8 cellular contexts compared by ENCODE assay signal in genomic region chr5:173472164-173472563, GRCh38.
DNase-seq lines count a peak whose midpoint lies in the region; ATAC-seq and TF ChIP-seq lines count a peak whose summit lies in the region.

No MANE protein-coding gene starts in this region.

- CTCF ChIA-PET in RWPE1 (lab: Yijun Ruan, JAX): interaction anchor here (0.7 kb wide), 1 partner anchor 58 kb away, joined by 3 read pairs; no protein-coding TSS in a partner anchor

- TF ChIP-seq CTCF in AG09309 (IDR thresholded peaks at IDR 0.05; ENCODE audit: control insufficient read depth, insufficient read depth, low read depth, low read length, missing control alignments) (no peak), RWPE1 (conservative IDR thresholded peaks at IDR 0.05; ENCODE audit: low read depth) (no peak), fibroblast of mammary gland (conservative IDR thresholded peaks at IDR 0.05; ENCODE audit: control insufficient read depth, insufficient read depth, low read depth, low read length) (no peak)

- POLR2A ChIA-PET in RWPE1 (lab: Yijun Ruan, JAX; ENCODE audit: low non-redundant PET): no interaction called here

- H3K4me3 ChIP-seq in AG09309 (ENCODE audit: control insufficient read depth, low read depth, low read length): no peak overlapping the region
- H3K4me3 ChIP-seq in fibroblast of mammary gland (ENCODE audit: control insufficient read depth, low read depth, low read length): no peak overlapping the region

- no peak for ATAC-seq in HG03159 (IDR thresholded peaks at IDR 0.05; ENCODE audit: unreplicated experiment)

- DNase-seq in AG09309 (ENCODE audit: low read depth) (peak; percentile 94), RWPE1 (ENCODE audit: low spot score) (peak; percentile 87), fibroblast of mammary gland (ENCODE audit: low read depth) (peak; percentile 99), non-pigmented ciliary epithelial cell (ENCODE audit: low read depth) (peak; percentile 93), GF-D8 (lab: John Stamatoyannopoulos, UW) (no peak), iPS-NIHi7 (ENCODE audit: extremely low spot score) (no peak), COLO668 (lab: John Stamatoyannopoulos, UW; ENCODE audit: unreplicated experiment) (no peak)

- peak overlapping the region; percentile 85 for H3K27ac ChIP-seq in RWPE1

Comparison
In these comparisons a context has a peak if more than half of its experiments do, and no peak if none do; other contexts are left out.
1. DNase-seq: peak in AG09309 (single experiment), RWPE1 (single experiment), fibroblast of mammary gland (single experiment) and non-pigmented ciliary epithelial cell (single experiment); none in GF-D8 (single experiment), iPS-NIHi7 (single experiment) and COLO668 (single experiment).